In the genomic region with DNA sequence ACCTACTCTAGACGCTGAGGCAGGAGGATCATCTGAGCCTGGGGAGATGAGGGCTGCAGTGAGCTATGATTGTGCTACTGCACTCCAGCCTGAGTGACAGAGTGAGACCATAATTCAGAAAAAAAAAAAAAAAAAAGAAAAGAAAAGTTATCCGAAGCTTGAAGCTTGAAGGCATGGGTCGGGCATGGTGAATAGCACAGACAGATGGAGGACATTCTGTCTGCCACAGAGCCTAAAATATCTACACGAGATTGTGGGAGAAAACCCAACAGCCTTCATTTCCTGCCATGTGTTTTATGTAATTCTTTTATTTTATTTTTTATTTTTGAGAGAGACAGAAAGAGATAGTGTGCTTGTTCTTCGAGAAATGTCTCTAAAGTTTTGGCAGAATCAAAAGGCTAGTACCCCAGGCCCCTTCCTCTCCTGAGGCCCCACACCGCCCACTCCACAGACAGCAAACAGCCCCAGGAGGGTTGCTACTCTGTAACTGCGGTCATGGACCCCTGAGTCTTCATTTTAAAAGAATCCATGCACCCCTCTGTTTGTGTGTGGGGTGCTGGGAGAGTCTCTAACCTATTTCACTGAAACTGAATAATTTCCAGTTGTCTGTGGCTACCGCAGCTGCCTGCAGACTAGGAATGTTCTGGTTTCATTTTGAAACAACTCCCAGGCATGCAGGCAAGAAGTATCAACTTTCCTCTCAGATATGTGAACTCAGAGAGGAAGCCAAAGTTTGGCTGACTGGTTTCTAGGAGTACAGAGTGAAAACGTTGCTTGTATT, we compare ENCODE assay signal across 8 cellular contexts. TPM values are rescaled to one million over a fixed set of nuclear protein-coding genes. Genes with fewer than 3 reads are reported as not detected.
DNase-seq lines count a peak whose midpoint lies in the region; ATAC-seq and TF ChIP-seq lines count a peak whose summit lies in the region.

No MANE protein-coding gene starts in this region.

- ATAC-seq in HG03442 (IDR thresholded peaks at IDR 0.05; ENCODE audit: unreplicated experiment) (peak; percentile 36), HG02642 (IDR thresholded peaks at IDR 0.05; ENCODE audit: poor library complexity, unreplicated experiment) (no peak)

- H3K4me1 Mint-ChIP-seq in chondrocyte (ENCODE audit: low read depth): peaks cover 49% of the 10 kb centered on the region

- H3K27ac Mint-ChIP-seq in chondrocyte (ENCODE audit: unreplicated experiment): peak overlapping the region; percentile 91

- TF ChIP-seq CTCF in chondrocyte (IDR thresholded peaks at IDR 0.05): no peak

- H3K4me3 Mint-ChIP-seq in chondrocyte (ENCODE audit: unreplicated experiment): peak overlapping the region; percentile 63

- H3K27me3 Mint-ChIP-seq in chondrocyte (ENCODE audit: low read depth): no peaks in the 10 kb centered on the region

- DNase-seq in Ammon's horn (ENCODE audit: low spot score) (peak; percentile 49), chondrocyte (ENCODE audit: low spot score) (no peak), midbrain (lab: John Stamatoyannopoulos, UW) (peak; percentile 37), HPDE6-E6E7 (ENCODE audit: extremely low spot score) (no peak), NCI-H1105 (lab: John Stamatoyannopoulos, UW) (no peak), A172 (ENCODE audit: low spot score) (no peak)

- H3K36me3 Mint-ChIP-seq in chondrocyte (ENCODE audit: low read depth): no peaks in the 10 kb centered on the region

- no peaks in the 10 kb centered on the region for H3K9me3 Mint-ChIP-seq in chondrocyte (ENCODE audit: low read depth)

RNA-seq across cellular contexts. Expression of a gene that starts 38.4 kb away (rescaled TPM):
- total RNA-seq in chondrocyte: 8.6 to 13.3 TPM (median 9.4 TPM) in 3 replicates
- total RNA-seq in A172 (2014; rRNA removed; shearing (Covaris generic)): 1.4 and 7.7 TPM in 2 replicates

Comparison
In these comparisons a context has a peak if more than half of its experiments do, and no peak if none do; other contexts are left out.
1. DNase-seq: peak in Ammon's horn (single experiment) and midbrain (single experiment); none in chondrocyte (single experiment), HPDE6-E6E7 (single experiment), NCI-H1105 (single experiment) and A172 (single experiment).